In the genomic region with DNA sequence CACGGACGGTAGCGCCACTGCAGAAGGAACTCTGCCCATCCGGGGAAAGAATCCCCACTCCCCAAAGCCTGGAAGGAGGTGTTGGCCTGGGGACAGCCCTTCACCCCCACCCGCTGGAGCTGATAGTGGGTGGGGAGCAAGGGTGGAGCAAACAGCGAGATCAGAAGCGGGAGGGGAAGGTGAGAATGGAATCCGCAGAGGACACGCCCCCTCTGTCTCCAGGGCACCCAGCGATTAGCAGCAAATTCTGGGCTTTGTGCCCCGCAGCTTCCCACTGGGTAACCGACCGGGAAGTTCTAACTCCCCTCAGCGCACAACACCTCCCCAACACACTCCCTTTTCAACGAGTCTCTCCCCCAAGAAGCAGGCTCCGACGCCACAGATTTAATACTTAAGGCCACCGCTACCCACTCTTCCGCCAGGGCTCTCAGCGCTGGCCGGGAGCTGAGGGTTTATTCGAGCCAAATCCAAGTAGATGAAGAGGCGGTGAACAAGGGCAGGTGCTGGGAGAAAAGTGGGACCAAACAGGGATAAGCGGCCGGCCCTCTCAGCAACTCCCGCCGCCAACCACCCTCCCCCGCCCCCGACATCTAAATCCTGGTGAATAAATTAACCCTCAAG, we compare ENCODE assay signal across 9 cellular contexts. TPM values are rescaled to one million over a fixed set of nuclear protein-coding genes. Genes with fewer than 3 reads are reported as not detected.
DNase-seq lines count a peak whose midpoint lies in the region; ATAC-seq and TF ChIP-seq lines count a peak whose summit lies in the region.
"Had no signal": no experiment of that assay in that cellular context is flagged by ENCODE, and none has a peak within 500 bp of the region (broad histone marks: within the 10 kb centered on the region; RNA-seq: fewer than 3 reads in every experiment).

No MANE protein-coding gene starts in this region.

- no peak for ATAC-seq in GM19397 (IDR thresholded peaks at IDR 0.05; ENCODE audit: unreplicated experiment)
- ATAC-seq in HG02571 (IDR thresholded peaks at IDR 0.05; ENCODE audit: unreplicated experiment): no peak

- no peak overlapping the region for H3K27ac ChIP-seq in brain microvascular endothelial cell
- H3K27ac ChIP-seq in spleen: peak overlapping the region in 5 of 8 donors; percentile 86 to 94 (median 89)

- in situ Hi-C loops in brain microvascular endothelial cell (cut with HindIII; ENCODE audit: low pct_ligation_motif_present, low sequenced_read_pairs): no loop called here

- no peak for TF ChIP-seq CTCF in brain microvascular endothelial cell (IDR thresholded peaks at IDR 0.05; ENCODE audit: low read depth, low read length, missing control alignments)
- no peak for TF ChIP-seq CTCF in spleen (IDR thresholded peaks at IDR 0.05 in 8 of 11, conservative IDR thresholded peaks at IDR 0.05 in 3 of 11)

- intact Hi-C loops in spleen (cut with DNase I; ENCODE audit: low total_unique reads): no loop called here

- H3K9me3 ChIP-seq in spleen: no peaks in the 10 kb centered on the region

- peak overlapping the region; percentile 66 for H3K4me3 ChIP-seq in brain microvascular endothelial cell (ENCODE audit: low read depth, low read length)
- H3K4me3 ChIP-seq in spleen: peak overlapping the region; percentile 64 to 97 (median 88)

- peak; percentile 63 for DNase-seq in activated CD8-positive, alpha-beta memory T cell treated with anti-CD3 and anti-CD28 coated beads for 24 hours
- DNase-seq in activated CD8-positive, alpha-beta memory T cell treated with anti-CD3 and anti-CD28 coated beads, Interleukin-2, amount 50 U/mL, for 48 hours: no peak
- DNase-seq in NCI-H2227 treated with DMSO at 0.1 percent for 48 hours (lab: John Stamatoyannopoulos, UW) (peak; percentile 26), brain microvascular endothelial cell (no peak), iris pigment epithelial cell (ENCODE audit: low read depth) (peak; percentile 45), spleen (no peak)

- WGBS in spleen, 5 donors: 11 to 18% (median 12%) methylated on average over 26 to 29 of the region's 29 CpGs

- H3K36me3 ChIP-seq in brain microvascular endothelial cell (replicated peaks): no peaks in the 10 kb centered on the region
- no peaks in the 10 kb centered on the region for H3K36me3 ChIP-seq in spleen

- H3K4me1 ChIP-seq in spleen: peaks cover 7 to 67% (median 46%) of the 10 kb centered on the region in 6 donors

- no peak for TF ChIP-seq POLR2A in spleen (IDR thresholded peaks at IDR 0.05)

- H3K27me3 ChIP-seq in brain microvascular endothelial cell (replicated peaks): no peaks in the 10 kb centered on the region
- peaks cover 0 to 4% (median 0%) of the 10 kb centered on the region in 7 donors for H3K27me3 ChIP-seq in spleen (replicated peaks in 1 of 7)

RNA-seq across cellular contexts. Expression of a gene that starts 1.3 kb away (rescaled TPM):
- 10 to 100 TPM; 19.6 to 42.7 (median 33.9) TPM for total RNA-seq in spleen
- 10 to 100 TPM; 26.2 to 52.9 (median 30.2) TPM for polyA plus RNA-seq in spleen

RNA-seq across cellular contexts. Expression of a gene that starts 18.2 kb away (rescaled TPM):
- total RNA-seq in spleen: not detected
- under 1 TPM in 2 of 3 donors, not detected in 1; 0.03 to 0.11 TPM for polyA plus RNA-seq in spleen
- total RNA-seq: glomerular endothelial cell had no signal

Comparison
In these comparisons a context has a peak if more than half of its experiments do, and no peak if none do; other contexts are left out.
1. DNase-seq: peak in activated CD8-positive, alpha-beta memory T cell treated with anti-CD3 and anti-CD28 coated beads for 24 hours (single experiment), NCI-H2227 treated with DMSO at 0.1 percent for 48 hours (single experiment) and iris pigment epithelial cell (single experiment); none in activated CD8-positive, alpha-beta memory T cell treated with anti-CD3 and anti-CD28 coated beads, Interleukin-2, amount 50 U/mL, for 48 hours (single experiment), brain microvascular endothelial cell (single experiment) and spleen (single experiment).